In genomic region chr22:26615149-26615548, GRCh38 we compare ENCODE assay signal across 21 cellular contexts. TPM values are rescaled to one million over a fixed set of nuclear protein-coding genes. Genes with fewer than 3 reads are reported as not detected.
DNase-seq lines count a peak whose midpoint lies in the region; ATAC-seq and TF ChIP-seq lines count a peak whose summit lies in the region.
"Had no signal": no experiment of that assay in that cellular context is flagged by ENCODE, and none has a peak within 500 bp of the region (broad histone marks: within the 10 kb centered on the region; RNA-seq: fewer than 3 reads in every experiment).

No MANE protein-coding gene starts in this region.

- H3K79me2 ChIP-seq in Karpas-422 (ENCODE audit: low read length): no peaks in the 10 kb centered on the region
- H3K79me2 ChIP-seq: hepatocyte had no signal

- no peaks in the 10 kb centered on the region for H3K27me3 ChIP-seq in Karpas-422 (ENCODE audit: low read length)

- no peak for TF ChIP-seq CTCF in mucosa of descending colon (IDR thresholded peaks at IDR 0.05)

- H3K9me2 ChIP-seq in Karpas-422 (replicated peaks; ENCODE audit: insufficient read depth, low read length): no peaks in the 10 kb centered on the region

- peaks cover 12% of the 10 kb centered on the region for H3K4me1 ChIP-seq in Karpas-422 (ENCODE audit: low read length)
- no peaks in the 10 kb centered on the region for H3K4me1 ChIP-seq in mucosa of descending colon (ENCODE audit: low read depth)
- H3K4me1 ChIP-seq: sigmoid colon had no signal

- no peak overlapping the region for H2AFZ ChIP-seq in Karpas-422 (ENCODE audit: low read length)
- H2AFZ ChIP-seq: hepatocyte had no signal

- H3K4me3 ChIP-seq in Karpas-422 (ENCODE audit: low read length) (no peak overlapping the region), mucosa of descending colon (no peak overlapping the region)
- H3K4me3 ChIP-seq: hepatocyte, left lung, sigmoid colon had no signal

- no peak overlapping the region for H3K27ac ChIP-seq in Karpas-422 (ENCODE audit: low read length)
- H3K27ac ChIP-seq: C4-2B, hepatocyte, left lung, RWPE1, sigmoid colon had no signal

- intact Hi-C loops in mucosa of descending colon (cut with DNase I, micrococcal nuclease) (no loop called here), cardiac septum (cut with DNase I) (no loop called here)

- H3K36me3 ChIP-seq in Karpas-422 (ENCODE audit: insufficient read depth, low read length): no peaks in the 10 kb centered on the region
- H3K36me3 ChIP-seq in mucosa of descending colon (ENCODE audit: low read depth): no peaks in the 10 kb centered on the region
- H3K36me3 ChIP-seq: left lung, sigmoid colon had no signal

- DNase-seq in Karpas-422 (peak; percentile 49), mucosa of descending colon (no peak), kidney tubule cell (ENCODE audit: low spot score) (no peak), cardiac septum (ENCODE audit: low spot score) (no peak)
- DNase-seq: activated CD4-positive, alpha-beta memory T cell treated with anti-CD3 and anti-CD28 coated beads, Interleukin-2, amount 10 ng/mL, durations not matched to agents 7 days and 5 days; activated naive CD8-positive, alpha-beta T cell treated with anti-CD3 and anti-CD28 coated beads, Interleukin-2, amount 10 ng/mL, durations not matched to agents 7 days and 5 days; erythroblast; left lung; NCI-H2227 treated with DMSO at 0.1 percent for 48 hours; nephron progenitor cell; sigmoid colon; substantia nigra; T-helper 9 cell had no signal

- no peak overlapping the region for H3K9ac ChIP-seq in Karpas-422 (ENCODE audit: low read length)

- H3K9me3 ChIP-seq in Karpas-422 (ENCODE audit: low read length) (no peaks in the 10 kb centered on the region), mucosa of descending colon (no peaks in the 10 kb centered on the region)
- H3K9me3 ChIP-seq: left lung, sigmoid colon had no signal

- peak; percentile 51 for ATAC-seq in GM18508 (IDR thresholded peaks at IDR 0.05; ENCODE audit: insufficient read depth, unreplicated experiment)
- peak; percentile 64 for ATAC-seq in GM21529 (IDR thresholded peaks at IDR 0.05; ENCODE audit: unreplicated experiment)
- peak; percentile 36 for ATAC-seq in mucosa of descending colon
- no peak for ATAC-seq in HG02973 (IDR thresholded peaks at IDR 0.05; ENCODE audit: unreplicated experiment)
- ATAC-seq: left lung had no signal

- no peaks in the 10 kb centered on the region for H4K20me1 ChIP-seq in Karpas-422 (ENCODE audit: insufficient read depth, low read depth, low read length)

- no peak overlapping the region for H3K4me2 ChIP-seq in Karpas-422 (ENCODE audit: low read depth, low read length, poor library complexity, severe bottlenecking)
- H3K4me2 ChIP-seq: hepatocyte had no signal

RNA-seq across cellular contexts. Expression of gene CRYBB1, which starts 2.7 kb away (rescaled TPM):
- total RNA-seq in Karpas-422 (2014; rRNA removed; shearing (Covaris generic); ENCODE audit: low replicate concordance): 0.22 and 2.2 TPM in 2 replicates
- total RNA-seq in mucosa of descending colon: 1 to 10 TPM in 1 of 3 donors, not detected in 2; 1.0 TPM
- 0.67 TPM for total RNA-seq in cardiac septum
- total RNA-seq: activated naive CD8-positive, alpha-beta T cell treated with anti-CD3 and anti-CD28 coated beads, Interleukin-2, amount 10 ng/mL, durations not matched to agents 7 days and 5 days; hepatocyte; M059J had no signal

RNA-seq across cellular contexts. Expression of gene CRYBA4, which starts 6.6 kb away (rescaled TPM):
- total RNA-seq in Karpas-422 (2014; rRNA removed; shearing (Covaris generic); ENCODE audit: low replicate concordance): not detected in 2 replicates
- total RNA-seq in mucosa of descending colon (not detected), cardiac septum (not detected)
- total RNA-seq: activated naive CD8-positive, alpha-beta T cell treated with anti-CD3 and anti-CD28 coated beads, Interleukin-2, amount 10 ng/mL, durations not matched to agents 7 days and 5 days; cerebellum; hepatocyte; left lung; M059J; sigmoid colon had no signal

RNA-seq across cellular contexts. Expression of gene TPST2, which starts 25.2 kb away (rescaled TPM):
- total RNA-seq in Karpas-422 (2014; rRNA removed; shearing (Covaris generic); ENCODE audit: low replicate concordance): 52.9 and 61.4 TPM in 2 replicates
- 10 to 100 TPM in 2 of 3 donors, 1 to 10 TPM in 1; 9.2 to 13.9 (median 11.7) TPM for total RNA-seq in mucosa of descending colon
- 22.0 TPM for total RNA-seq in cardiac septum

RNA-seq across cellular contexts. Expression of gene MIAT, which starts 42.2 kb away (rescaled TPM):
- 1.5 and 2.6 TPM in 2 replicates for total RNA-seq in Karpas-422 (2014; rRNA removed; shearing (Covaris generic); ENCODE audit: low replicate concordance)
- total RNA-seq in mucosa of descending colon (1 to 10 TPM; 3.3 to 7.1 (median 3.5) TPM), cardiac septum (1.3 TPM)
